15 cellular contexts compared by ENCODE assay signal in genomic region chr5:99866740-99867139, GRCh38.
DNase-seq lines count a peak whose midpoint lies in the region; ATAC-seq and TF ChIP-seq lines count a peak whose summit lies in the region.
"Had no signal": no experiment of that assay in that cellular context is flagged by ENCODE, and none has a peak within 500 bp of the region (broad histone marks: within the 10 kb centered on the region; RNA-seq: fewer than 3 reads in every experiment).

No MANE protein-coding gene starts in this region.

- H3K4me1 ChIP-seq in tibial artery = no peaks in the 10 kb centered on the region
- H3K4me1 ChIP-seq in trophoblast cell (ENCODE audit: control insufficient read depth in 1 of 2, insufficient read depth in 2 of 2, low read length in 2 of 2) = no peaks in the 10 kb centered on the region
- H3K4me1 ChIP-seq: ascending aorta, HAP-1 had no signal

- intact Hi-C loops in tibial artery (cut with DNase I; ENCODE audit: low total_unique reads) = no loop called here

- H2BK120ac ChIP-seq in trophoblast cell (ENCODE audit: insufficient read depth, low read length, poor library complexity) = no peak overlapping the region

- H3K27ac ChIP-seq in tibial artery = no peak overlapping the region
- H3K27ac ChIP-seq in trophoblast cell (ENCODE audit: low read depth, low read length) = no peak overlapping the region
- H3K27ac ChIP-seq: ascending aorta had no signal

- no peak for TF ChIP-seq CTCF in tibial artery (IDR thresholded peaks at IDR 0.05)

- H2BK5ac ChIP-seq in trophoblast cell (ENCODE audit: low read depth, low read length, poor library complexity) = no peak overlapping the region

- H3K79me2 ChIP-seq in trophoblast cell (ENCODE audit: control insufficient read depth, insufficient read depth, low read length, poor library complexity) = no peaks in the 10 kb centered on the region

- WGBS in trophoblast cell (ENCODE audit: extremely low coverage, insufficient coverage, insufficient read length) = no CpG with 5 or more reads among the region's 2 CpGs

- H2AFZ ChIP-seq in trophoblast cell (ENCODE audit: insufficient read depth, low read length, poor library complexity) = no peak overlapping the region

- no peak overlapping the region for H4K8ac ChIP-seq in trophoblast cell (ENCODE audit: low read depth, low read length)

- no peak overlapping the region for H3K23ac ChIP-seq in trophoblast cell (ENCODE audit: low read length)

- H3K9me3 ChIP-seq in tibial artery = no peaks in the 10 kb centered on the region
- H3K9me3 ChIP-seq in trophoblast cell (ENCODE audit: insufficient read depth, low read depth, low read length) = no peaks in the 10 kb centered on the region
- H3K9me3 ChIP-seq: ascending aorta, HAP-1 had no signal

- H3K36me3 ChIP-seq in tibial artery = no peaks in the 10 kb centered on the region
- H3K36me3 ChIP-seq in trophoblast cell (ENCODE audit: control insufficient read depth in 1 of 2, insufficient read depth in 2 of 2, low read length in 2 of 2) = no peaks in the 10 kb centered on the region
- H3K36me3 ChIP-seq: ascending aorta, HAP-1 had no signal

- no peak overlapping the region for H3K18ac ChIP-seq in trophoblast cell (ENCODE audit: low read length)

- H3K27me3 ChIP-seq in tibial artery (no peaks in the 10 kb centered on the region), trophoblast cell (ENCODE audit: insufficient read depth, low read length) (no peaks in the 10 kb centered on the region)
- H3K27me3 ChIP-seq: ascending aorta had no signal

- no peak overlapping the region for H2AK5ac ChIP-seq in trophoblast cell (ENCODE audit: low read length)

- no peak overlapping the region for H3K4ac ChIP-seq in trophoblast cell (ENCODE audit: low read depth, low read length)

- H3K4me2 ChIP-seq in trophoblast cell (ENCODE audit: low read length) = no peak overlapping the region

- no peak overlapping the region for H3K9ac ChIP-seq in trophoblast cell (ENCODE audit: low read length)

- peak; percentile 88 for ATAC-seq in GM18517 (IDR thresholded peaks at IDR 0.05; ENCODE audit: unreplicated experiment)
- ATAC-seq in GM19463 (IDR thresholded peaks at IDR 0.05; ENCODE audit: unreplicated experiment) = peak; percentile 97
- peak; percentile 92 for ATAC-seq in HG02852 (IDR thresholded peaks at IDR 0.05; ENCODE audit: unreplicated experiment)
- ATAC-seq in HG03460 (IDR thresholded peaks at IDR 0.05; ENCODE audit: unreplicated experiment) = peak; percentile 79

- no peak overlapping the region for H3K14ac ChIP-seq in trophoblast cell (ENCODE audit: low read length)

- H2BK12ac ChIP-seq in trophoblast cell (ENCODE audit: low read length) = no peak overlapping the region

- H3K79me1 ChIP-seq in trophoblast cell (ENCODE audit: low read length) = no peaks in the 10 kb centered on the region

- DNase-seq in HUDEP-2 (lab: John Stamatoyannopoulos, UW; ENCODE audit: unreplicated experiment in 76 of 76) = no peak
- no peak for DNase-seq in tibial artery
- no peak for DNase-seq in trophoblast cell
- DNase-seq in epidermal melanocyte (ENCODE audit: insufficient read length, low spot score) = no peak
- DNase-seq: activated CD4-positive, alpha-beta T cell treated with anti-CD3 and anti-CD28 coated beads, Interleukin-2, amount 10 ng/mL, durations not matched to agents 24 days and 14 days; dermis blood vessel endothelial cell; DMS79; mammary epithelial cell; NCI-H2227 treated with DMSO at 0.1 percent for 48 hours had no signal

- no peak overlapping the region for H4K12ac ChIP-seq in trophoblast cell (ENCODE audit: low read depth, low read length)

- H4K91ac ChIP-seq in trophoblast cell (ENCODE audit: low read depth, low read length) = no peak overlapping the region

- H3K4me3 ChIP-seq in tibial artery (no peak overlapping the region), trophoblast cell (ENCODE audit: low read depth, low read length) (no peak overlapping the region)
- H3K4me3 ChIP-seq: ascending aorta, HAP-1 had no signal
